Comparison of ENCODE assay signal across 10 cellular contexts in genomic region chr6:37990762-37991525, GRCh38.
DNase-seq lines count a peak whose midpoint lies in the region; ATAC-seq and TF ChIP-seq lines count a peak whose summit lies in the region.
"Had no signal": no experiment of that assay in that cellular context is flagged by ENCODE, and none has a peak within 500 bp of the region (broad histone marks: within the 10 kb centered on the region; RNA-seq: fewer than 3 reads in every experiment).

No MANE protein-coding gene starts in this region.

- H3K4me1 ChIP-seq in cardiac muscle cell (ENCODE audit: low read depth) (peaks cover 32% of the 10 kb centered on the region), skeletal muscle tissue (ENCODE audit: control insufficient read depth in 3 of 3, insufficient read depth in 3 of 3, low read length in 3 of 3) (peaks cover 35 to 40% (median 36%) of the 10 kb centered on the region in 3 donors)

- TF ChIP-seq CTCF in cardiac muscle cell (IDR thresholded peaks at IDR 0.05; ENCODE audit: low read depth, low read length): no peak

- H3K27me3 ChIP-seq in cardiac muscle cell (no peaks in the 10 kb centered on the region), skeletal muscle tissue (ENCODE audit: control insufficient read depth in 3 of 3, insufficient read depth in 3 of 3, low read length in 3 of 3) (no peaks in the 10 kb centered on the region)
- H3K27me3 ChIP-seq: body of pancreas had no signal

- DNase-seq in T1000 (lab: John Stamatoyannopoulos, UW): peak; percentile 21
- DNase-seq in cardiac muscle cell (ENCODE audit: low read depth in 1 of 2, low spot score in 1 of 2): peak; percentile 7 to 86
- DNase-seq: body of pancreas, NCI-H1105 treated with DMSO at 0.1 percent for 48 hours had no signal

- peak; percentile 44 for ATAC-seq in GM21423 (IDR thresholded peaks at IDR 0.05; ENCODE audit: unreplicated experiment)
- no peak for ATAC-seq in GM21576 (IDR thresholded peaks at IDR 0.05; ENCODE audit: unreplicated experiment)
- no peak for ATAC-seq in GM19455 (IDR thresholded peaks at IDR 0.05; ENCODE audit: unreplicated experiment)
- ATAC-seq in HG03039 (IDR thresholded peaks at IDR 0.05; ENCODE audit: unreplicated experiment): no peak
- ATAC-seq in GM21390 (IDR thresholded peaks at IDR 0.05; ENCODE audit: unreplicated experiment): no peak
- ATAC-seq: body of pancreas had no signal

- H3K4me3 ChIP-seq in cardiac muscle cell (no peak overlapping the region), skeletal muscle tissue (ENCODE audit: low read length in 3 of 3) (peak overlapping the region in 1 of 3 donors; percentile 26)
- H3K4me3 ChIP-seq: body of pancreas had no signal

- H3K9me3 ChIP-seq in cardiac muscle cell (ENCODE audit: low read depth) (no peaks in the 10 kb centered on the region), skeletal muscle tissue (ENCODE audit: control insufficient read depth in 3 of 3, low read length in 3 of 3) (no peaks in the 10 kb centered on the region)
- H3K9me3 ChIP-seq: body of pancreas had no signal

- no peaks in the 10 kb centered on the region for H3K36me3 ChIP-seq in cardiac muscle cell
- H3K36me3 ChIP-seq in skeletal muscle tissue (ENCODE audit: control insufficient read depth in 3 of 3, insufficient read depth in 3 of 3, low read length in 3 of 3): no peaks in the 10 kb centered on the region

- H3K9ac ChIP-seq in skeletal muscle tissue (ENCODE audit: low read depth in 1 of 3, low read length in 3 of 3): no peak overlapping the region

- H3K27ac ChIP-seq in cardiac muscle cell (peak overlapping the region; percentile 38), skeletal muscle tissue (ENCODE audit: low read depth, low read length) (peak overlapping the region; percentile 49)
